In the genomic region with DNA sequence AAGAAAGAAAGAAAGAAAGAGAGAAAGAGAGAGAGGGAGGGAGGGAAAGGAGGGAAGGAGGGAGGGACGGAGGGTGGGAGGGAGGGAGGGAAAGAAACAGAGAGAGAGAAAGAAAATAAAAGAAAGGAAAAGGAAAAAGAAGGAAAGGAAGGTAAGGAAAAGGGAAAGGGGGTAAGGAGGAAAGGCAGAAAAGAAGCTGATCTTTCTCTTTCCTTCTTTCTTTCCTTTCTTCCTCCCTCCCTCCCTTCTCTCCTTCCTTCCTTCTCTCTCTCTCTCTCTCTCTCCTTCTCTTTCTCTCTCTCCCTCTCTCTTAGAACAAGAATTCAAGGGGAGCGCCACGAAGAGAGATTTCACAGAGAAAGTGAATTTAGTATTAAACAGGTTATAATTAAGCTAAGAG, we compare ENCODE assay signal across 2 cellular contexts.
A peak's percentile ranks its signal among the peaks of the same experiment; 100 is the strongest.
TF ChIP-seq lines count a peak whose summit lies in the region.

No MANE protein-coding gene starts in this region.

TF ChIP-seq in HepG2, 621 proteins besides CTCF, POLR2A, EP300 and RAD21:
- TF ChIP-seq SRSF9 (IDR thresholded peaks at IDR 0.05; ENCODE audit: borderline replicate concordance, insufficient read depth, low read depth, low read length, poor library complexity, severe bottlenecking) = peak; percentile 45
- no peak for TF ChIP-seq HNRNPL (IDR thresholded peaks at IDR 0.05; ENCODE audit: low read depth, low read length)
- peak; percentile 92 for TF ChIP-seq HNRNPK (IDR thresholded peaks at IDR 0.05; ENCODE audit: low read depth, low read length, poor library complexity, severe bottlenecking)

TF ChIP-seq in HEK293, 187 proteins besides CTCF, POLR2A, EP300 and RAD21:
- TF ChIP-seq ZNF785 (tag by site-specific recombination; IDR thresholded peaks at IDR 0.05) (no peak), ZNF184 (tag by site-specific recombination; IDR thresholded peaks at IDR 0.05) (no peak), GLI4 (tag by site-specific recombination; IDR thresholded peaks at IDR 0.05) (no peak), PRDM1 (tag by site-specific recombination; IDR thresholded peaks at IDR 0.05) (peak; percentile 69; the same call in 1 of the 2 replicates), GLIS2 (tag by site-specific recombination; IDR thresholded peaks at IDR 0.05) (no peak), ZNF596 (tag by site-specific recombination; IDR thresholded peaks at IDR 0.05) (peak; percentile 67)
- TF ChIP-seq, protein P1, sequence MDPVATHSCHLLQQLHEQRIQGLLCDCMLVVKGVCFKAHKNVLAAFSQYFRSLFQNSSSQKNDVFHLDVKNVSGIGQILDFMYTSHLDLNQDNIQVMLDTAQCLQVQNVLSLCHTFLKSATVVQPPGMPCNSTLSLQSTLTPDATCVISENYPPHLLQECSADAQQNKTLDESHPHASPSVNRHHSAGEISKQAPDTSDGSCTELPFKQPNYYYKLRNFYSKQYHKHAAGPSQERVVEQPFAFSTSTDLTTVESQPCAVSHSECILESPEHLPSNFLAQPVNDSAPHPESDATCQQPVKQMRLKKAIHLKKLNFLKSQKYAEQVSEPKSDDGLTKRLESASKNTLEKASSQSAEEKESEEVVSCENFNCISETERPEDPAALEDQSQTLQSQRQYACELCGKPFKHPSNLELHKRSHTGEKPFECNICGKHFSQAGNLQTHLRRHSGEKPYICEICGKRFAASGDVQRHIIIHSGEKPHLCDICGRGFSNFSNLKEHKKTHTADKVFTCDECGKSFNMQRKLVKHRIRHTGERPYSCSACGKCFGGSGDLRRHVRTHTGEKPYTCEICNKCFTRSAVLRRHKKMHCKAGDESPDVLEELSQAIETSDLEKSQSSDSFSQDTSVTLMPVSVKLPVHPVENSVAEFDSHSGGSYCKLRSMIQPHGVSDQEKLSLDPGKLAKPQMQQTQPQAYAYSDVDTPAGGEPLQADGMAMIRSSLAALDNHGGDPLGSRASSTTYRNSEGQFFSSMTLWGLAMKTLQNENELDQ (tag by site-specific recombination; IDR thresholded peaks at IDR 0.05; ENCODE audit: low read depth) = no peak
